ENCODE assay signal across 20 cellular contexts in genomic region chr16:84350611-84351400, GRCh38. TPM values are rescaled to one million over a fixed set of nuclear protein-coding genes. Genes with fewer than 3 reads are reported as not detected.
A peak's percentile ranks its signal among the peaks of the same experiment; 100 is the strongest.
DNase-seq lines count a peak whose midpoint lies in the region; ATAC-seq and TF ChIP-seq lines count a peak whose summit lies in the region.
"Had no signal": no experiment of that assay in that cellular context is flagged by ENCODE, and none has a peak within 500 bp of the region (broad histone marks: within the 10 kb centered on the region; RNA-seq: fewer than 3 reads in every experiment).

No MANE protein-coding gene starts in this region.

- no peak for TF ChIP-seq POLR2A in transverse colon (IDR thresholded peaks at IDR 0.05)

- no peak overlapping the region for H3K27ac ChIP-seq in WERI-Rb-1
- no peak overlapping the region for H3K27ac ChIP-seq in duodenal mucosa (ENCODE audit: low read depth, low read length)
- H3K27ac ChIP-seq in mucosa of rectum (ENCODE audit: low read depth in 2 of 2, low read length in 2 of 2) = peak overlapping the region; percentile 89 to 90
- H3K27ac ChIP-seq in transverse colon = peak overlapping the region; percentile 82 to 87 (median 84)

- in situ Hi-C loops in transverse colon (cut with MboI; ENCODE audit: low pct_ligation_motif_present in 1 of 4, low pct_unique_long_range_greater_than_20kb in 1 of 4, low sequenced_read_pairs in 3 of 4) = no loop called here

- 53 to 81% methylated on average over 6 to 17 of the region's 17 CpGs for WGBS in transverse colon (ENCODE audit: low coverage in 1 of 2), 2 donors

- H3K27me3 Mint-ChIP-seq in activated naive CD8-positive, alpha-beta T cell treated with anti-CD3 and anti-CD28 coated beads, Interleukin-2, amount 50 U/mL, for 24 hours = peaks cover 2% of the 10 kb centered on the region

- H3K27me3 ChIP-seq in WERI-Rb-1 (ENCODE audit: insufficient read depth, low read depth, severe bottlenecking) (no peaks in the 10 kb centered on the region), duodenal mucosa (ENCODE audit: control insufficient read depth in 1 of 2, insufficient read depth in 2 of 2, low read length in 2 of 2) (no peaks in the 10 kb centered on the region), mucosa of rectum (ENCODE audit: control insufficient read depth in 2 of 2, insufficient read depth in 2 of 2, low read length in 2 of 2) (no peaks in the 10 kb centered on the region), transverse colon (no peaks in the 10 kb centered on the region)

- intact Hi-C loops in transverse colon (cut with DNase I; ENCODE audit: low total_unique reads) = no loop called here

- H3K4me3 ChIP-seq in WERI-Rb-1 (ENCODE audit: low read depth, low read length) (no peak overlapping the region), duodenal mucosa (ENCODE audit: low read depth in 1 of 2, low read length in 2 of 2) (no peak overlapping the region), mucosa of rectum (ENCODE audit: low read length in 2 of 2) (peak overlapping the region; percentile 13 to 35), transverse colon (no peak overlapping the region)
- H3K4me3 ChIP-seq: GM12878, HAP-1 had no signal

- H3K4me1 ChIP-seq in duodenal mucosa (ENCODE audit: control insufficient read depth in 1 of 2, insufficient read depth in 2 of 2, low read length in 2 of 2) (peaks cover 18 to 28% of the 10 kb centered on the region in 2 donors), mucosa of rectum (ENCODE audit: control insufficient read depth in 2 of 2, insufficient read depth in 2 of 2, low read length in 2 of 2) (peaks cover 21 to 30% of the 10 kb centered on the region in 2 donors), transverse colon (peaks cover 0 to 38% (median 29%) of the 10 kb centered on the region in 4 donors)
- H3K4me1 ChIP-seq: HAP-1 had no signal

- H3K36me3 Mint-ChIP-seq in activated naive CD8-positive, alpha-beta T cell treated with anti-CD3 and anti-CD28 coated beads, Interleukin-2, amount 50 U/mL, for 24 hours (ENCODE audit: low read depth) = no peaks in the 10 kb centered on the region
- H3K36me3 Mint-ChIP-seq: IgD-negative memory B cell had no signal

- H3K36me3 ChIP-seq in WERI-Rb-1 = no peaks in the 10 kb centered on the region
- no peaks in the 10 kb centered on the region for H3K36me3 ChIP-seq in duodenal mucosa (ENCODE audit: control insufficient read depth in 1 of 2, insufficient read depth in 2 of 2, low read length in 2 of 2)
- H3K36me3 ChIP-seq in mucosa of rectum (ENCODE audit: control insufficient read depth in 2 of 2, insufficient read depth in 2 of 2, low read length in 2 of 2) = no peaks in the 10 kb centered on the region
- no peaks in the 10 kb centered on the region for H3K36me3 ChIP-seq in transverse colon
- H3K36me3 ChIP-seq: HAP-1 had no signal

- peak; percentile 38 for DNase-seq in WERI-Rb-1
- no peak for DNase-seq in transverse colon
- DNase-seq in activated naive CD8-positive, alpha-beta T cell treated with anti-CD3 and anti-CD28 coated beads, Interleukin-2, amount 50 U/mL, for 24 hours = no peak
- no peak for DNase-seq in NCI-H187 treated with DMSO at 0.1 percent for 48 hours (lab: John Stamatoyannopoulos, UW)
- DNase-seq: C1 segment of cervical spinal cord; Calu3; CD4-positive, alpha-beta T cell; DMS 273 treated with DMSO at 0.1 percent for 48 hours; DMS79; GOT3 had no signal

- no peaks in the 10 kb centered on the region for H3K9me3 ChIP-seq in WERI-Rb-1 (ENCODE audit: severe bottlenecking)
- no peaks in the 10 kb centered on the region for H3K9me3 ChIP-seq in duodenal mucosa (ENCODE audit: control insufficient read depth in 1 of 2, low read length in 2 of 2)
- no peaks in the 10 kb centered on the region for H3K9me3 ChIP-seq in mucosa of rectum (ENCODE audit: control insufficient read depth in 2 of 2, low read length in 2 of 2)
- H3K9me3 ChIP-seq in transverse colon = no peaks in the 10 kb centered on the region
- H3K9me3 ChIP-seq: HAP-1 had no signal

- H3K4me1 Mint-ChIP-seq in activated naive CD8-positive, alpha-beta T cell treated with anti-CD3 and anti-CD28 coated beads, Interleukin-2, amount 50 U/mL, for 24 hours = no peaks in the 10 kb centered on the region
- H3K4me1 Mint-ChIP-seq: B cell, IgD-negative memory B cell had no signal

- H3K9ac ChIP-seq in duodenal mucosa (ENCODE audit: low read depth in 1 of 2, low read length in 2 of 2) = peak overlapping the region; percentile 20 to 32
- H3K9ac ChIP-seq in mucosa of rectum (ENCODE audit: low read depth in 1 of 2, low read length in 2 of 2) = peak overlapping the region; percentile 34 to 57

- H3K9me3 Mint-ChIP-seq in activated naive CD8-positive, alpha-beta T cell treated with anti-CD3 and anti-CD28 coated beads, Interleukin-2, amount 50 U/mL, for 24 hours = no peaks in the 10 kb centered on the region
- H3K9me3 Mint-ChIP-seq: CD4-positive, alpha-beta T cell; IgD-negative memory B cell had no signal

- no peak overlapping the region for H3K27ac Mint-ChIP-seq in activated naive CD8-positive, alpha-beta T cell treated with anti-CD3 and anti-CD28 coated beads, Interleukin-2, amount 50 U/mL, for 24 hours
- H3K27ac Mint-ChIP-seq: B cell; CD4-positive, alpha-beta T cell; IgD-negative memory B cell had no signal

- TF ChIP-seq CTCF in WERI-Rb-1 (IDR thresholded peaks at IDR 0.05; ENCODE audit: low read depth, low read length) = no peak
- TF ChIP-seq CTCF in transverse colon (IDR thresholded peaks at IDR 0.05) = no peak

- H3K4me3 Mint-ChIP-seq in activated naive CD8-positive, alpha-beta T cell treated with anti-CD3 and anti-CD28 coated beads, Interleukin-2, amount 50 U/mL, for 24 hours = no peak overlapping the region
- H3K4me3 Mint-ChIP-seq: B cell; CD4-positive, alpha-beta T cell; IgD-negative memory B cell had no signal

- ATAC-seq in activated naive CD8-positive, alpha-beta T cell treated with anti-CD3 and anti-CD28 coated beads, Interleukin-2, amount 50 U/mL, for 24 hours = no peak
- ATAC-seq in GM21619 (IDR thresholded peaks at IDR 0.05; ENCODE audit: unreplicated experiment) = no peak
- ATAC-seq: GM12878 had no signal

- TF ChIP-seq EP300 in transverse colon (IDR thresholded peaks at IDR 0.05; ENCODE audit: low read depth) = no peak

RNA-seq across cellular contexts. Expression of gene ATP2C2, which starts 17.5 kb away (rescaled TPM):
- 1,000 to 10,000 TPM in 1 of 4 donors, 100 to 1,000 TPM in 3; 138 to 3,342 (median 155) TPM for total RNA-seq in transverse colon
- total RNA-seq: A172; B cell; CD4-positive, alpha-beta T cell; G401; GM12878; HT1080 had no signal

RNA-seq across cellular contexts. Expression of gene WFDC1, which starts 56.1 kb away (rescaled TPM):
- total RNA-seq in transverse colon = 10 to 100 TPM in 1 of 4 donors, 1 to 10 TPM in 3; 5.6 to 91.3 (median 7.0) TPM
- total RNA-seq: A172; B cell; Calu3; CD4-positive, alpha-beta T cell; G401; GM12878 had no signal

Comparison
In these comparisons a context has a peak if more than half of its experiments do, and no peak if none do; other contexts are left out.
1. H3K27ac ChIP-seq: peak in mucosa of rectum (2 of 2) and transverse colon (4 of 4); none in WERI-Rb-1 (single experiment) and duodenal mucosa (single experiment).
2. H3K4me3 ChIP-seq: peak in mucosa of rectum (2 of 2); none in WERI-Rb-1 (single experiment), duodenal mucosa (0 of 2) and transverse colon (0 of 4).